In genomic region chr16:4392382-4393242, GRCh38 we compare ENCODE assay signal across 9 cellular contexts. TPM values are rescaled to one million over a fixed set of nuclear protein-coding genes. Genes with fewer than 3 reads are reported as not detected.
A peak's percentile ranks its signal among the peaks of the same experiment; 100 is the strongest.
DNase-seq lines count a peak whose midpoint lies in the region; ATAC-seq, FAIRE-seq and TF ChIP-seq lines count a peak whose summit lies in the region.
"Had no signal": no experiment of that assay in that cellular context is flagged by ENCODE, and none has a peak within 500 bp of the region (broad histone marks: within the 10 kb centered on the region; RNA-seq: fewer than 3 reads in every experiment).

No MANE protein-coding gene starts in this region.

- DNase-seq in AG08395 (ENCODE audit: low spot score) (peak; percentile 88), NCI-H1105 (lab: John Stamatoyannopoulos, UW) (peak; percentile 70), mucosa of descending colon (peak in 1 of 3 donors; percentile 60), occipital lobe (lab: John Stamatoyannopoulos, UW) (no peak), SKM-1 (lab: John Stamatoyannopoulos, UW; ENCODE audit: unreplicated experiment) (no peak)
- no peak for DNase-seq in stimulated activated naive CD4-positive, alpha-beta T cell (lab: John Stamatoyannopoulos, UW)

- TF ChIP-seq CTCF in mucosa of descending colon (IDR thresholded peaks at IDR 0.05) = no peak

- no peak overlapping the region for H3K4me3 ChIP-seq in mucosa of descending colon
- H3K4me3 ChIP-seq: right lobe of liver had no signal

- FAIRE-seq in endometrium (lab: Jason Lieb, UNC) = peak; percentile 82

- intact Hi-C loops in mucosa of descending colon (cut with DNase I, micrococcal nuclease) = no loop called here

- H3K9me3 ChIP-seq in mucosa of descending colon = no peaks in the 10 kb centered on the region
- H3K9me3 ChIP-seq: right lobe of liver had no signal

- ATAC-seq in mucosa of descending colon = peak; percentile 10
- no peak for ATAC-seq in HG03025 (IDR thresholded peaks at IDR 0.05; ENCODE audit: low FRiP score, unreplicated experiment)

- no peaks in the 10 kb centered on the region for H3K36me3 ChIP-seq in mucosa of descending colon (ENCODE audit: low read depth)

- no peaks in the 10 kb centered on the region for H3K4me1 ChIP-seq in mucosa of descending colon (ENCODE audit: low read depth)
- H3K4me1 ChIP-seq: right lobe of liver had no signal

RNA-seq across cellular contexts. Expression of gene VASN, which starts 21.0 kb away (rescaled TPM):
- 1 to 10 TPM in 2 of 3 donors, under 1 TPM in 1; 0.93 to 8.4 (median 5.1) TPM for total RNA-seq in mucosa of descending colon
- 2.5 TPM for total RNA-seq in occipital lobe

RNA-seq across cellular contexts. Expression of gene CORO7, which starts 23.8 kb away (rescaled TPM):
- total RNA-seq in mucosa of descending colon (10 to 100 TPM; 40.0 to 61.2 (median 49.1) TPM), occipital lobe (38.8 TPM)

RNA-seq across cellular contexts. Expression of gene DNAJA3, which starts 33.1 kb away (rescaled TPM):
- total RNA-seq in mucosa of descending colon (10 to 100 TPM; 47.0 to 58.3 (median 54.8) TPM), occipital lobe (32.1 TPM)

RNA-seq across cellular contexts. Expression of gene PAM16, which starts 41.5 kb away (rescaled TPM):
- 10 to 100 TPM; 31.9 to 35.8 (median 32.6) TPM for total RNA-seq in mucosa of descending colon
- total RNA-seq in occipital lobe = 21.2 TPM

Comparison
In these comparisons a context has a peak if more than half of its experiments do, and no peak if none do; other contexts are left out.
1. DNase-seq: peak in AG08395 (single experiment) and NCI-H1105 (single experiment); none in occipital lobe (single experiment), stimulated activated naive CD4-positive, alpha-beta T cell (0 of 6) and SKM-1 (single experiment).